41 cellular contexts compared by ENCODE assay signal in genomic region chr7:45909576-45909975, GRCh38. TPM values are rescaled to one million over a fixed set of nuclear protein-coding genes. Genes with fewer than 3 reads are reported as not detected.
"Had no signal": no experiment of that assay in that cellular context is flagged by ENCODE, and none has a peak within 500 bp of the region (broad histone marks: within the 10 kb centered on the region; RNA-seq: fewer than 3 reads in every experiment).

No MANE protein-coding gene starts in this region.

- H3K4me3 ChIP-seq: adrenal gland, ascending aorta, body of pancreas, breast epithelium, cardiac muscle cell had no signal

- H3K36me3 Mint-ChIP-seq: activated naive CD4-positive, alpha-beta T cell treated with anti-CD3 and anti-CD28 coated beads, Interleukin-2, amount 10 ng/mL, durations not matched to agents 7 days and 5 days; activated naive CD4-positive, alpha-beta T cell treated with anti-CD3 and anti-CD28 coated beads, Interleukin-2, amount 50 U/mL, for 24 hours; activated naive CD4-positive, alpha-beta T cell treated with anti-CD3 and anti-CD28 coated beads, Interleukin-2, amount 50 U/mL, for 72 hours; activated naive CD8-positive, alpha-beta T cell; activated naive CD8-positive, alpha-beta T cell treated with anti-CD3 and anti-CD28 coated beads for 36 hours; activated naive CD8-positive, alpha-beta T cell treated with anti-CD3 and anti-CD28 coated beads, Interleukin-2, amount 10 ng/mL, durations not matched to agents 7 days and 5 days; brain had no signal

- H3K27me3 ChIP-seq: adrenal gland, ascending aorta, body of pancreas, brain microvascular endothelial cell, breast epithelium, cardiac muscle cell had no signal

- H3K27ac Mint-ChIP-seq: activated naive CD4-positive, alpha-beta T cell treated with anti-CD3 and anti-CD28 coated beads, Interleukin-2, amount 10 ng/mL, durations not matched to agents 7 days and 5 days; activated naive CD4-positive, alpha-beta T cell treated with anti-CD3 and anti-CD28 coated beads, Interleukin-2, amount 50 U/mL, for 24 hours; activated naive CD4-positive, alpha-beta T cell treated with anti-CD3 and anti-CD28 coated beads, Interleukin-2, amount 50 U/mL, for 72 hours; activated naive CD8-positive, alpha-beta T cell; activated naive CD8-positive, alpha-beta T cell treated with anti-CD3 and anti-CD28 coated beads for 36 hours; activated naive CD8-positive, alpha-beta T cell treated with anti-CD3 and anti-CD28 coated beads, Interleukin-2, amount 10 ng/mL, durations not matched to agents 7 days and 5 days; activated naive CD8-positive, alpha-beta T cell treated with anti-CD3 and anti-CD28 coated beads, Interleukin-2, amount 50 U/mL, for 24 hours; activated T-cell treated with anti-CD3 and anti-CD28 coated beads, Interleukin-2, amount 50 U/mL, for 24 hours; activated T-cell treated with anti-CD3 and anti-CD28 coated beads, Interleukin-2, amount 50 U/mL, for 72 hours; activated T-helper 1 cell treated with anti-CD3 and anti-CD28 coated beads, Interleukin-12 subunit alpha, Interleukin-12 subunit beta, Interleukin-2, Interleukin-4 antibody, amounts not matched to agents 30 ng/mL and 10 ng/mL and 1 ng/mL, durations not matched to agents 14 hours and 24 hours and 36 hours; activated T-helper 2 cell treated with anti-CD3 and anti-CD28 coated beads, Interferon-gamma antibody, Interleukin-2, Interleukin-4, amounts not matched to agents 10 μg/mL and 5 μg/mL and 100 μg/mL, durations not matched to agents 14 hours and 24 hours and 36 hours; brain had no signal

- H3K4me3 Mint-ChIP-seq: activated naive CD4-positive, alpha-beta T cell treated with anti-CD3 and anti-CD28 coated beads, Interleukin-2, amount 10 ng/mL, durations not matched to agents 7 days and 5 days; activated naive CD4-positive, alpha-beta T cell treated with anti-CD3 and anti-CD28 coated beads, Interleukin-2, amount 50 U/mL, for 24 hours; activated naive CD8-positive, alpha-beta T cell; activated naive CD8-positive, alpha-beta T cell treated with anti-CD3 and anti-CD28 coated beads for 36 hours; activated naive CD8-positive, alpha-beta T cell treated with anti-CD3 and anti-CD28 coated beads, Interleukin-2, amount 10 ng/mL, durations not matched to agents 7 days and 5 days; activated naive CD8-positive, alpha-beta T cell treated with anti-CD3 and anti-CD28 coated beads, Interleukin-2, amount 50 U/mL, for 24 hours; activated T-cell treated with anti-CD3 and anti-CD28 coated beads, Interleukin-2, amount 50 U/mL, for 24 hours; activated T-cell treated with anti-CD3 and anti-CD28 coated beads, Interleukin-2, amount 50 U/mL, for 4 hours; activated T-cell treated with anti-CD3 and anti-CD28 coated beads, Interleukin-2, amount 50 U/mL, for 72 hours; activated T-helper 1 cell treated with anti-CD3 and anti-CD28 coated beads, Interleukin-12 subunit alpha, Interleukin-12 subunit beta, Interleukin-2, Interleukin-4 antibody, amounts not matched to agents 30 ng/mL and 10 ng/mL and 1 ng/mL, durations not matched to agents 14 hours and 24 hours and 36 hours; brain; central memory CD8-positive, alpha-beta T cell had no signal

- H3K9me3 Mint-ChIP-seq: activated naive CD4-positive, alpha-beta T cell treated with anti-CD3 and anti-CD28 coated beads, Interleukin-2, amount 10 ng/mL, durations not matched to agents 7 days and 5 days; activated naive CD4-positive, alpha-beta T cell treated with anti-CD3 and anti-CD28 coated beads, Interleukin-2, amount 50 U/mL, for 72 hours; activated naive CD8-positive, alpha-beta T cell treated with anti-CD3 and anti-CD28 coated beads for 36 hours; activated naive CD8-positive, alpha-beta T cell treated with anti-CD3 and anti-CD28 coated beads, Interleukin-2, amount 10 ng/mL, durations not matched to agents 7 days and 5 days; activated T-helper 1 cell treated with anti-CD3 and anti-CD28 coated beads, Interleukin-12 subunit alpha, Interleukin-12 subunit beta, Interleukin-2, Interleukin-4 antibody, amounts not matched to agents 30 ng/mL and 10 ng/mL and 1 ng/mL, durations not matched to agents 14 hours and 24 hours and 36 hours; activated T-helper 2 cell treated with anti-CD3 and anti-CD28 coated beads, Interferon-gamma antibody, Interleukin-2, Interleukin-4, amounts not matched to agents 10 μg/mL and 5 μg/mL and 100 μg/mL, durations not matched to agents 14 hours and 24 hours and 36 hours; central memory CD8-positive, alpha-beta T cell had no signal

- H3K27ac ChIP-seq: adrenal gland, ascending aorta, body of pancreas, brain microvascular endothelial cell, breast epithelium, cardiac muscle cell had no signal

- H3K4me1 Mint-ChIP-seq: activated naive CD4-positive, alpha-beta T cell treated with anti-CD3 and anti-CD28 coated beads, Interleukin-2, amount 10 ng/mL, durations not matched to agents 7 days and 5 days; activated naive CD4-positive, alpha-beta T cell treated with anti-CD3 and anti-CD28 coated beads, Interleukin-2, amount 50 U/mL, for 24 hours; activated naive CD8-positive, alpha-beta T cell treated with anti-CD3 and anti-CD28 coated beads for 36 hours; activated naive CD8-positive, alpha-beta T cell treated with anti-CD3 and anti-CD28 coated beads, Interleukin-2, amount 10 ng/mL, durations not matched to agents 7 days and 5 days; activated naive CD8-positive, alpha-beta T cell treated with anti-CD3 and anti-CD28 coated beads, Interleukin-2, amount 50 U/mL, for 24 hours; brain; central memory CD8-positive, alpha-beta T cell had no signal

- DNase-seq: activated effector memory CD4-positive, alpha-beta T cell treated with anti-CD3 and anti-CD28 coated beads, Interleukin-2, amount 50 U/mL, for 16 hours; activated effector memory CD4-positive, alpha-beta T cell treated with Interleukin-2 at 50 U/mL for 16 hours; activated gamma-delta T cell; activated naive CD4-positive, alpha-beta T cell; activated naive CD4-positive, alpha-beta T cell treated with anti-CD3 and anti-CD28 coated beads, Interleukin-2, amount 10 ng/mL, durations not matched to agents 7 days and 5 days; activated naive CD4-positive, alpha-beta T cell treated with anti-CD3 and anti-CD28 coated beads, Interleukin-2, amount 50 U/mL, for 16 hours; activated naive CD4-positive, alpha-beta T cell treated with Interleukin-2 at 50 U/mL for 16 hours; activated naive CD8-positive, alpha-beta T cell treated with anti-CD3 and anti-CD28 coated beads for 36 hours; activated naive CD8-positive, alpha-beta T cell treated with anti-CD3 and anti-CD28 coated beads, Interleukin-2, amount 10 ng/mL, durations not matched to agents 7 days and 5 days; activated naive CD8-positive, alpha-beta T cell treated with anti-CD3 and anti-CD28 coated beads, Interleukin-2, amount 50 U/mL, for 24 hours; activated T-cell treated with anti-CD3 and anti-CD28 coated beads for 4 hours; activated T-cell treated with anti-CD3 and anti-CD28 coated beads, Interleukin-2, amount 50 U/mL, for 1 hour; activated T-cell treated with anti-CD3 and anti-CD28 coated beads, Interleukin-2, amount 50 U/mL, for 24 hours; activated T-cell treated with anti-CD3 and anti-CD28 coated beads, Interleukin-2, amount 50 U/mL, for 4 hours; activated T-cell treated with anti-CD3 and anti-CD28 coated beads, Interleukin-2, amount 50 U/mL, for 48 hours; activated T-cell treated with anti-CD3 and anti-CD28 coated beads, Interleukin-2, amount 50 U/mL, for 72 hours; adrenal gland; amniotic stem cell; amygdala; anterior cingulate cortex; aorta; body of pancreas; brain microvascular endothelial cell; caudate nucleus; central memory CD4-positive, alpha-beta T cell; cerebellar nuclear complex had no signal

- ATAC-seq: activated naive CD4-positive, alpha-beta T cell treated with anti-CD3 and anti-CD28 coated beads, Interleukin-2, amount 50 U/mL, for 72 hours; activated naive CD8-positive, alpha-beta T cell treated with anti-CD3 and anti-CD28 coated beads, Interleukin-2, amount 50 U/mL, for 24 hours; activated T-cell treated with anti-CD3 and anti-CD28 coated beads, Interleukin-2, amount 50 U/mL, for 4 hours; activated T-cell treated with anti-CD3 and anti-CD28 coated beads, Interleukin-2, amount 50 U/mL, for 72 hours; body of pancreas had no signal

- H3K36me3 ChIP-seq: adrenal gland, breast epithelium, cardiac muscle cell had no signal

- H3K9me3 ChIP-seq: adrenal gland, ascending aorta, body of pancreas, breast epithelium had no signal

- H3K4me1 ChIP-seq: adrenal gland, ascending aorta, body of pancreas, breast epithelium had no signal

RNA-seq across cellular contexts. Expression of gene IGFBP1, which starts 21.3 kb away (rescaled TPM):
- total RNA-seq: activated naive CD4-positive, alpha-beta T cell treated with anti-CD3 and anti-CD28 coated beads, Interleukin-2, amount 50 U/mL, for 72 hours; activated naive CD8-positive, alpha-beta T cell treated with anti-CD3 and anti-CD28 coated beads for 36 hours; activated naive CD8-positive, alpha-beta T cell treated with anti-CD3 and anti-CD28 coated beads, Interleukin-2, amount 10 ng/mL, durations not matched to agents 7 days and 5 days; activated T-cell treated with anti-CD3 and anti-CD28 coated beads, Interleukin-2, amount 50 U/mL, for 72 hours; activated T-helper 1 cell treated with anti-CD3 and anti-CD28 coated beads, Interleukin-12 subunit alpha, Interleukin-12 subunit beta, Interleukin-2, Interleukin-4 antibody, amounts not matched to agents 30 ng/mL and 10 ng/mL and 1 ng/mL, durations not matched to agents 14 hours and 24 hours and 36 hours; activated T-helper 2 cell treated with anti-CD3 and anti-CD28 coated beads, Interferon-gamma antibody, Interleukin-2, Interleukin-4, amounts not matched to agents 10 μg/mL and 5 μg/mL and 100 μg/mL, durations not matched to agents 14 hours and 24 hours and 36 hours; aorta; ascending aorta; astrocyte; cardiac septum had no signal
- polyA plus RNA-seq: aorta, cardiac muscle cell had no signal

RNA-seq across cellular contexts. Expression of gene CCDC201, which starts 36.7 kb away (rescaled TPM):
- total RNA-seq: activated naive CD4-positive, alpha-beta T cell treated with anti-CD3 and anti-CD28 coated beads, Interleukin-2, amount 50 U/mL, for 72 hours; activated naive CD8-positive, alpha-beta T cell treated with anti-CD3 and anti-CD28 coated beads for 36 hours; activated naive CD8-positive, alpha-beta T cell treated with anti-CD3 and anti-CD28 coated beads, Interleukin-2, amount 10 ng/mL, durations not matched to agents 7 days and 5 days; activated T-cell treated with anti-CD3 and anti-CD28 coated beads, Interleukin-2, amount 50 U/mL, for 4 hours; activated T-cell treated with anti-CD3 and anti-CD28 coated beads, Interleukin-2, amount 50 U/mL, for 72 hours; activated T-helper 1 cell treated with anti-CD3 and anti-CD28 coated beads, Interleukin-12 subunit alpha, Interleukin-12 subunit beta, Interleukin-2, Interleukin-4 antibody, amounts not matched to agents 30 ng/mL and 10 ng/mL and 1 ng/mL, durations not matched to agents 14 hours and 24 hours and 36 hours; activated T-helper 2 cell treated with anti-CD3 and anti-CD28 coated beads, Interferon-gamma antibody, Interleukin-2, Interleukin-4, amounts not matched to agents 10 μg/mL and 5 μg/mL and 100 μg/mL, durations not matched to agents 14 hours and 24 hours and 36 hours; adrenal gland; aorta; ascending aorta; astrocyte; body of pancreas; breast epithelium; cardiac muscle cell; cardiac septum; cerebellum; chondrocyte had no signal
- polyA plus RNA-seq: adipose tissue, adrenal gland, aorta, cardiac muscle cell had no signal
